8 cellular contexts compared by ENCODE assay signal in genomic region chr7:43756368-43757072, GRCh38. TPM values are rescaled to one million over a fixed set of nuclear protein-coding genes. Genes with fewer than 3 reads are reported as not detected.
DNase-seq lines count a peak whose midpoint lies in the region; ATAC-seq, FAIRE-seq and TF ChIP-seq lines count a peak whose summit lies in the region.

No MANE protein-coding gene starts in this region.

- TF ChIP-seq CTCF in esophagus muscularis mucosa (IDR thresholded peaks at IDR 0.05) (no peak), left lung (IDR thresholded peaks at IDR 0.05) (no peak)

- intact Hi-C loops in esophagus muscularis mucosa (cut with DNase I) (no loop called here), left lung (cut with DNase I) (no loop called here)

- H3K9me3 ChIP-seq in SJCRH30 (replicated peaks) (no peaks in the 10 kb centered on the region), esophagus muscularis mucosa (no peaks in the 10 kb centered on the region), left lung (no peaks in the 10 kb centered on the region)

- H3K27me3 ChIP-seq in SJCRH30 = no peaks in the 10 kb centered on the region
- H3K27me3 ChIP-seq in esophagus muscularis mucosa = no peaks in the 10 kb centered on the region
- no peaks in the 10 kb centered on the region for H3K27me3 ChIP-seq in left lung

- peaks cover 12% of the 10 kb centered on the region for H3K4me1 ChIP-seq in SJCRH30
- peaks cover 4 to 25% (median 21%) of the 10 kb centered on the region in 4 donors for H3K4me1 ChIP-seq in esophagus muscularis mucosa
- peaks cover 7 to 65% of the 10 kb centered on the region in 2 donors for H3K4me1 ChIP-seq in left lung

- TF ChIP-seq POLR2A in esophagus muscularis mucosa (IDR thresholded peaks at IDR 0.05; ENCODE audit: low read depth) = no peak

- H3K36me3 ChIP-seq in SJCRH30 = no peaks in the 10 kb centered on the region
- H3K36me3 ChIP-seq in esophagus muscularis mucosa = no peaks in the 10 kb centered on the region
- no peaks in the 10 kb centered on the region for H3K36me3 ChIP-seq in left lung

- ATAC-seq in left lung = no peak

- no peak for FAIRE-seq in urothelium cell line (lab: Jason Lieb, UNC)

- no peak for TF ChIP-seq EP300 in esophagus muscularis mucosa (IDR thresholded peaks at IDR 0.05)

- DNase-seq in stimulated activated CD4-positive, alpha-beta T cell treated with anti-CD3 and anti-CD28 coated beads, Interleukin-15, amount 100 ng/mL, for 24 hours = peak; percentile 44
- DNase-seq in stimulated activated CD4-positive, alpha-beta T cell treated with anti-CD3 and anti-CD28 coated beads, Interleukin-4, amount 100 ng/mL, for 1 hour = no peak
- DNase-seq in SJCRH30 = peak; percentile 42 to 61
- DNase-seq in esophagus muscularis mucosa (ENCODE audit: extremely low spot score) = peak; percentile 68
- DNase-seq in urothelium cell line (ENCODE audit: low spot score) = peak; percentile 81
- DNase-seq in left lung = no peak
- DNase-seq in NCI-H128 (lab: John Stamatoyannopoulos, UW; ENCODE audit: unreplicated experiment) = no peak
- DNase-seq in NCI-H524 (lab: John Stamatoyannopoulos, UW) = no peak

- H3K4me3 ChIP-seq in SJCRH30 (no peak overlapping the region), esophagus muscularis mucosa (no peak overlapping the region), left lung (no peak overlapping the region)

- WGBS in esophagus muscularis mucosa = 90% methylated on average over 1 of the region's 1 CpG

- H3K27ac ChIP-seq in SJCRH30 (no peak overlapping the region), esophagus muscularis mucosa (replicated peaks in 1 of 4) (no peak overlapping the region), left lung (no peak overlapping the region)

RNA-seq across cellular contexts. Expression of gene BLVRA, which starts 2.0 kb away (rescaled TPM):
- total RNA-seq in SJCRH30 (2014; rRNA removed; shearing (Covaris generic)) = 42.0 and 42.8 TPM in 2 replicates
- total RNA-seq in esophagus muscularis mucosa (100 to 1,000 TPM in 1 of 4 donors, 10 to 100 TPM in 3; 84.8 to 102 (median 92.8) TPM), left lung (10 to 100 TPM; 78.1 to 83.8 TPM)

RNA-seq across cellular contexts. Expression of gene COA1, which starts 27.2 kb away (rescaled TPM):
- total RNA-seq in SJCRH30 (2014; rRNA removed; shearing (Covaris generic)) = 132 and 134 TPM in 2 replicates
- total RNA-seq in esophagus muscularis mucosa (10 to 100 TPM; 26.1 to 49.0 (median 30.9) TPM), left lung (10 to 100 TPM; 41.5 to 43.8 TPM)

Comparison
In these comparisons a context has a peak if more than half of its experiments do, and no peak if none do; other contexts are left out.
1. DNase-seq: peak in stimulated activated CD4-positive, alpha-beta T cell treated with anti-CD3 and anti-CD28 coated beads, Interleukin-15, amount 100 ng/mL, for 24 hours (single experiment), SJCRH30 (2 of 2), esophagus muscularis mucosa (single experiment) and urothelium cell line (single experiment); none in stimulated activated CD4-positive, alpha-beta T cell treated with anti-CD3 and anti-CD28 coated beads, Interleukin-4, amount 100 ng/mL, for 1 hour (single experiment), left lung (0 of 2), NCI-H128 (single experiment) and NCI-H524 (0 of 2).